ENCODE assay signal across 13 cellular contexts in genomic region chr11:103862049-103862826, GRCh38.
A peak's percentile ranks its signal among the peaks of the same experiment; 100 is the strongest.
DNase-seq lines count a peak whose midpoint lies in the region; ATAC-seq and TF ChIP-seq lines count a peak whose summit lies in the region.
"Had no signal": no experiment of that assay in that cellular context is flagged by ENCODE, and none has a peak within 500 bp of the region (broad histone marks: within the 10 kb centered on the region; RNA-seq: fewer than 3 reads in every experiment).

No MANE protein-coding gene starts in this region.

- no peak for DNase-seq in WTC11 (ENCODE audit: low spot score)
- no peak for DNase-seq in activated naive CD4-positive, alpha-beta T cell treated with anti-CD3 and anti-CD28 coated beads, Interleukin-2, amount 50 U/mL, for 72 hours (ENCODE audit: low spot score in 2 of 2)
- no peak for DNase-seq in activated CD4-positive, alpha-beta T cell treated with anti-CD3 and anti-CD28 coated beads for 1 hour
- no peak for DNase-seq in G401 (ENCODE audit: low spot score)
- DNase-seq in uterus = no peak
- DNase-seq: activated T-cell treated with anti-CD3 and anti-CD28 coated beads, Interleukin-2, amount 50 U/mL, for 24 hours; Caco-2; HFFc6; stimulated activated CD4-positive, alpha-beta T cell treated with anti-CD3 and anti-CD28 coated beads, Interleukin-4, amount 100 ng/mL, for 1 hour; SW 1271 had no signal

- in situ Hi-C loops in G401 (cut with HindIII; ENCODE audit: low sequenced_read_pairs) = no loop called here

- no peak overlapping the region for H3K4me3 ChIP-seq in uterus

- POLR2A ChIA-PET in WTC11 (lab: Charles Lee) = no interaction called here

- no peaks in the 10 kb centered on the region for H3K9me3 ChIP-seq in uterus

- no peaks in the 10 kb centered on the region for H3K27me3 ChIP-seq in uterus

- TF ChIP-seq CTCF in WTC11 (IDR thresholded peaks at IDR 0.05) (no peak), uterus (IDR thresholded peaks at IDR 0.05) (no peak)

- H3K36me3 Mint-ChIP-seq in WTC11 = no peaks in the 10 kb centered on the region
- H3K36me3 Mint-ChIP-seq in activated naive CD4-positive, alpha-beta T cell treated with anti-CD3 and anti-CD28 coated beads, Interleukin-2, amount 50 U/mL, for 72 hours = no peaks in the 10 kb centered on the region

- H3K9me3 Mint-ChIP-seq in WTC11 = peaks cover 3% of the 10 kb centered on the region
- no peaks in the 10 kb centered on the region for H3K9me3 Mint-ChIP-seq in activated naive CD4-positive, alpha-beta T cell treated with anti-CD3 and anti-CD28 coated beads, Interleukin-2, amount 50 U/mL, for 72 hours
- H3K9me3 Mint-ChIP-seq: HFFc6 had no signal

- H3K27me3 Mint-ChIP-seq in WTC11 (ENCODE audit: low read depth) = no peaks in the 10 kb centered on the region
- H3K27me3 Mint-ChIP-seq: activated T-cell treated with anti-CD3 and anti-CD28 coated beads, Interleukin-2, amount 50 U/mL, for 24 hours had no signal

- H3K27ac ChIP-seq in uterus = no peak overlapping the region

- CTCF ChIA-PET in WTC11 (lab: Charles Lee) = interaction anchor here (1.0 to 1.9 kb wide), 6 partner anchors 9 to 180 kb away, joined by 3 to 13 read pairs (median 4); no protein-coding TSS in a partner anchor

- no peak for TF ChIP-seq POLR2A in uterus (IDR thresholded peaks at IDR 0.05)

- H3K4me1 Mint-ChIP-seq in WTC11 = peaks cover 14% of the 10 kb centered on the region

- no peaks in the 10 kb centered on the region for H3K4me1 ChIP-seq in uterus
- H3K4me1 ChIP-seq: Caco-2 had no signal

- no peak overlapping the region for H3K4me3 Mint-ChIP-seq in WTC11
- H3K4me3 Mint-ChIP-seq: activated T-cell treated with anti-CD3 and anti-CD28 coated beads, Interleukin-2, amount 50 U/mL, for 24 hours; HFFc6 had no signal

- H3K36me3 ChIP-seq in uterus = no peaks in the 10 kb centered on the region

- peak; percentile 64 for ATAC-seq in GM18508 (IDR thresholded peaks at IDR 0.05; ENCODE audit: insufficient read depth, unreplicated experiment)
- peak; percentile 54 for ATAC-seq in GM21381 (IDR thresholded peaks at IDR 0.05; ENCODE audit: unreplicated experiment)
- peak; percentile 58 for ATAC-seq in HG03135 (IDR thresholded peaks at IDR 0.05; ENCODE audit: unreplicated experiment)
- peak; percentile 55 for ATAC-seq in WTC11
- ATAC-seq in activated naive CD4-positive, alpha-beta T cell treated with anti-CD3 and anti-CD28 coated beads, Interleukin-2, amount 50 U/mL, for 72 hours = no peak

- H3K27ac Mint-ChIP-seq in WTC11 = no peak overlapping the region
- no peak overlapping the region for H3K27ac Mint-ChIP-seq in activated naive CD4-positive, alpha-beta T cell treated with anti-CD3 and anti-CD28 coated beads, Interleukin-2, amount 50 U/mL, for 72 hours
- H3K27ac Mint-ChIP-seq: activated T-cell treated with anti-CD3 and anti-CD28 coated beads, Interleukin-2, amount 50 U/mL, for 24 hours had no signal

- intact Hi-C loops in uterus (cut with DNase I; ENCODE audit: low total_unique reads) = no loop called here

TF ChIP-seq in WTC11, 78 proteins besides CTCF, POLR2A, EP300 and RAD21:
- TF ChIP-seq, protein P1, sequence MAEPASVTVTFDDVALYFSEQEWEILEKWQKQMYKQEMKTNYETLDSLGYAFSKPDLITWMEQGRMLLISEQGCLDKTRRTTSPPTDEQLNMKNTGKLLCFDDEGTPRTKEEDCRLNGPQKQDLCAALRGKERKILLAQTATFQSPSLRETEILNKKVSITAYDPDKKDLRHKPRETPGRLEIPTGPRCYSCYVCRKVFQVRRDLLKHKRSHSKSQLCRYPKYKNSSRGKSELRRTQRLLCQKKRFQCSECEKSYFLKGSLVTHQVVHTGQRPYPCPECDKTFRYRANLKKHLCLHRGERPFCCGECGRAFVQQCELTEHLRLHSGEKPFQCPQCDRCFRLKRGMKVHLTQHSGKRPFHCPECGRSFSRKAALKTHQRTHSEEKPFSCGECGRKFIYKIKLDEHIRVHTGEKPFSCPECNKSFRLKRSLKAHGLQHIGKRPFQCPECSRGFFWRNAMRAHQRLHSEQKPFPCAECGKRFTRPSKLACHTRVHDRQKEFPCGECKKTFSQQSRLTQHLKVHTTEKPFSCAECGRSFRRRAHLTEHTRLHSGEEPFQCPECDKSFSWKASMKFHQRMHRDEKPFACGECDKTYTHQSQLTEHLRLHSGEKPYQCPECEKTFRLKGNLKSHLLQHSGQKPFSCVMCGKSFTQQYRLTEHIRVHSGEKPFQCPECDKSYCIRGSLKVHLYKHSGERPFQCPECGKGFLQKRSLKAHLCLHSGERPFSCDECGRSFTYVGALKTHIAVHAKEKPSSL (CRISPR knock-in tag; conservative IDR thresholded peaks at IDR 0.05) = no peak
- TF ChIP-seq, protein P2, sequence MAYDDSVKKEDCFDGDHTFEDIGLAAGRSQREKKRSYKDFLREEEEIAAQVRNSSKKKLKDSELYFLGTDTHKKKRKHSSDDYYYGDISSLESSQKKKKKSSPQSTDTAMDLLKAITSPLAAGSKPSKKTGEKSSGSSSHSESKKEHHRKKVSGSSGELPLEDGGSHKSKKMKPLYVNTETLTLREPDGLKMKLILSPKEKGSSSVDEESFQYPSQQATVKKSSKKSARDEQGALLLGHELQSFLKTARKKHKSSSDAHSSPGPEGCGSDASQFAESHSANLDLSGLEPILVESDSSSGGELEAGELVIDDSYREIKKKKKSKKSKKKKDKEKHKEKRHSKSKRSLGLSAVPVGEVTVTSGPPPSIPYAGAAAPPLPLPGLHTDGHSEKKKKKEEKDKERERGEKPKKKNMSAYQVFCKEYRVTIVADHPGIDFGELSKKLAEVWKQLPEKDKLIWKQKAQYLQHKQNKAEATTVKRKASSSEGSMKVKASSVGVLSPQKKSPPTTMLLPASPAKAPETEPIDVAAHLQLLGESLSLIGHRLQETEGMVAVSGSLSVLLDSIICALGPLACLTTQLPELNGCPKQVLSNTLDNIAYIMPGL (CRISPR knock-in tag; IDR thresholded peaks at IDR 0.05) = no peak
- TF ChIP-seq HMGA2 (CRISPR knock-in tag; IDR thresholded peaks at IDR 0.05) (no peak), ZNF138 (CRISPR knock-in tag; conservative IDR thresholded peaks at IDR 0.05) (no peak), SP1 (CRISPR knock-in tag; conservative IDR thresholded peaks at IDR 0.05) (no peak), CBFB (CRISPR knock-in tag; IDR thresholded peaks at IDR 0.05; ENCODE audit: low read depth) (no peak), GABPB1 (CRISPR knock-in tag; IDR thresholded peaks at IDR 0.05) (no peak), ZBTB21 (CRISPR knock-in tag; IDR thresholded peaks at IDR 0.05; ENCODE audit: borderline replicate concordance) (no peak), ZNF263 (CRISPR knock-in tag; IDR thresholded peaks at IDR 0.05; ENCODE audit: low read depth) (no peak), ATF6 (CRISPR knock-in tag; IDR thresholded peaks at IDR 0.05) (no peak), ESRRA (CRISPR knock-in tag; IDR thresholded peaks at IDR 0.05; ENCODE audit: borderline replicate concordance) (no peak)
- TF ChIP-seq, protein P3, sequence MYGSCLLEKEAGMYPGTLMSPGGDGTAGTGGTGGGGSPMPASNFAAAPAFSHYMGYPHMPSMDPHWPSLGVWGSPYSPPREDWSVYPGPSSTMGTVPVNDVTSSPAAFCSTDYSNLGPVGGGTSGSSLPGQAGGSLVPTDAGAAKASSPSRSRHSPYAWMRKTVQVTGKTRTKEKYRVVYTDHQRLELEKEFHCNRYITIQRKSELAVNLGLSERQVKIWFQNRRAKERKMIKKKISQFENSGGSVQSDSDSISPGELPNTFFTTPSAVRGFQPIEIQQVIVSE (CRISPR knock-in tag; IDR thresholded peaks at IDR 0.05; ENCODE audit: borderline replicate concordance) = no peak
- TF ChIP-seq, protein P4, sequence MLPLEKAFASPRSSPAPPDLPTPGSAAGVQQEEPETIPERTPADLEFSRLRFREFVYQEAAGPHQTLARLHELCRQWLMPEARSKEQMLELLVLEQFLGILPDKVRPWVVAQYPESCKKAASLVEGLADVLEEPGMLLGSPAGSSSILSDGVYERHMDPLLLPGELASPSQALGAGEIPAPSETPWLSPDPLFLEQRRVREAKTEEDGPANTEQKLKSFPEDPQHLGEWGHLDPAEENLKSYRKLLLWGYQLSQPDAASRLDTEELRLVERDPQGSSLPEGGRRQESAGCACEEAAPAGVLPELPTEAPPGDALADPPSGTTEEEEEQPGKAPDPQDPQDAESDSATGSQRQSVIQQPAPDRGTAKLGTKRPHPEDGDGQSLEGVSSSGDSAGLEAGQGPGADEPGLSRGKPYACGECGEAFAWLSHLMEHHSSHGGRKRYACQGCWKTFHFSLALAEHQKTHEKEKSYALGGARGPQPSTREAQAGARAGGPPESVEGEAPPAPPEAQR (CRISPR knock-in tag; IDR thresholded peaks at IDR 0.05) = no peak

Comparison
In these comparisons a context has a peak if more than half of its experiments do, and no peak if none do; other contexts are left out.
1. ATAC-seq: peak in GM18508 (single experiment), GM21381 (single experiment), HG03135 (single experiment) and WTC11 (single experiment); none in activated naive CD4-positive, alpha-beta T cell treated with anti-CD3 and anti-CD28 coated beads, Interleukin-2, amount 50 U/mL, for 72 hours (0 of 2).